In genomic region chr10:71547841-71548493, GRCh38 we compare ENCODE assay signal across 10 cellular contexts.
DNase-seq lines count a peak whose midpoint lies in the region; ATAC-seq lines count a peak whose summit lies in the region.
"Had no signal": no experiment of that assay in that cellular context is flagged by ENCODE, and none has a peak within 500 bp of the region (broad histone marks: within the 10 kb centered on the region; RNA-seq: fewer than 3 reads in every experiment).

No MANE protein-coding gene starts in this region.

- H3K4me2 ChIP-seq in neuronal stem cell (ENCODE audit: insufficient read depth, low read length, poor library complexity, severe bottlenecking), result no peak overlapping the region
- H3K4me2 ChIP-seq: A549 had no signal

- WGBS in adipose tissue, 3 donors, result 44 to 66% (median 55%) methylated on average over 21 of the region's 21 CpGs
- WGBS in neuronal stem cell (ENCODE audit: extremely low coverage in 2 of 2, insufficient read length in 2 of 2, insufficient replicate concordance in 1 of 2), 2 donors, result no CpG with 5 or more reads among the region's 21 CpGs

- H2BK120ac ChIP-seq in neuronal stem cell (ENCODE audit: low read depth, low read length), result no peak overlapping the region

- H3K23ac ChIP-seq in neuronal stem cell (ENCODE audit: low read depth, low read length, poor library complexity), result peak overlapping the region; percentile 13

- H3K9ac ChIP-seq in neuronal stem cell (ENCODE audit: low read depth, low read length, poor library complexity), result no peak overlapping the region

- H3K18ac ChIP-seq in neuronal stem cell (ENCODE audit: low read length), result peak overlapping the region; percentile 58

- no peak overlapping the region for H4K91ac ChIP-seq in neuronal stem cell (ENCODE audit: low read depth, low read length, poor library complexity)

- peak overlapping the region; percentile 83 for H2AFZ ChIP-seq in neuronal stem cell (ENCODE audit: low read length)

- no peak overlapping the region for H3K4ac ChIP-seq in neuronal stem cell (ENCODE audit: low read length)

- no peak overlapping the region for H3K14ac ChIP-seq in neuronal stem cell (ENCODE audit: low read length)

- intact Hi-C loops in Right ventricle myocardium superior (cut with DNase I), result no loop called here

- H3K27ac ChIP-seq in adipose tissue (ENCODE audit: low read depth, low read length) (peak overlapping the region; percentile 1), neuronal stem cell (replicated peaks; ENCODE audit: low read length) (no peak overlapping the region)
- H3K27ac ChIP-seq: A549 had no signal

- no peak overlapping the region for H2BK12ac ChIP-seq in neuronal stem cell (ENCODE audit: low read length)

- H2AK5ac ChIP-seq in neuronal stem cell (ENCODE audit: low read depth, low read length), result peak overlapping the region; percentile 20

- DNase-seq in AG08396 (ENCODE audit: low spot score) (peak; percentile 20), Right ventricle myocardium superior (peak; percentile 83), neuronal stem cell (ENCODE audit: low spot score) (no peak), occipital lobe (lab: John Stamatoyannopoulos, UW) (no peak)
- no peak for DNase-seq in activated CD4-positive, alpha-beta T cell treated with anti-CD3 and anti-CD28 coated beads, Interleukin-2, amount 50 U/mL, for 1 hour
- no peak for DNase-seq in activated CD4-positive, alpha-beta T cell treated with anti-CD3 and anti-CD28 coated beads, Interleukin-2, amount 50 U/mL, for 48 hours

- H2BK5ac ChIP-seq in neuronal stem cell (ENCODE audit: low read length), result no peak overlapping the region

- H3K36me3 ChIP-seq in neuronal stem cell (replicated peaks in 1 of 2; ENCODE audit: control insufficient read depth in 2 of 2, insufficient read depth in 2 of 2, low read length in 2 of 2), result no peaks in the 10 kb centered on the region
- H3K36me3 ChIP-seq: esophagus muscularis mucosa had no signal

- H2BK15ac ChIP-seq in neuronal stem cell (ENCODE audit: low read length), result peak overlapping the region; percentile 81

- H4K8ac ChIP-seq in neuronal stem cell (ENCODE audit: low read depth, low read length), result no peak overlapping the region

- no peaks in the 10 kb centered on the region for H3K9me3 ChIP-seq in neuronal stem cell (replicated peaks in 1 of 2; ENCODE audit: control insufficient read depth in 2 of 2, insufficient read depth in 1 of 2, low read depth in 1 of 2, low read length in 2 of 2)
- H3K9me3 ChIP-seq: A549, esophagus muscularis mucosa had no signal

- peaks cover 0 to 13% (median 0%) of the 10 kb centered on the region in 3 experiments for H3K27me3 ChIP-seq in neuronal stem cell (ENCODE audit: control insufficient read depth in 3 of 3, insufficient read depth in 3 of 3, low read depth in 1 of 3, low read length in 3 of 3)
- H3K27me3 ChIP-seq: esophagus muscularis mucosa had no signal

- peaks cover 5 to 13% of the 10 kb centered on the region in 2 donors for H3K4me1 ChIP-seq in neuronal stem cell (ENCODE audit: control insufficient read depth in 2 of 2, insufficient read depth in 1 of 2, low read depth in 1 of 2, low read length in 2 of 2)
- H3K4me1 ChIP-seq: A549 had no signal

- ATAC-seq in Right ventricle myocardium superior (ENCODE audit: poor library complexity) (peak; percentile 93), HG03139 (IDR thresholded peaks at IDR 0.05; ENCODE audit: unreplicated experiment) (no peak)

- no peaks in the 10 kb centered on the region for H3K79me1 ChIP-seq in neuronal stem cell (ENCODE audit: low read depth, low read length)

- H3K4me3 ChIP-seq in neuronal stem cell (ENCODE audit: low read length in 2 of 2), result no peak overlapping the region
- H3K4me3 ChIP-seq: A549, esophagus muscularis mucosa had no signal

Comparison
In these comparisons a context has a peak if more than half of its experiments do, and no peak if none do; other contexts are left out.
1. DNase-seq: peak in AG08396 (single experiment) and Right ventricle myocardium superior (single experiment); none in neuronal stem cell (single experiment), activated CD4-positive, alpha-beta T cell treated with anti-CD3 and anti-CD28 coated beads, Interleukin-2, amount 50 U/mL, for 1 hour (single experiment), occipital lobe (single experiment) and activated CD4-positive, alpha-beta T cell treated with anti-CD3 and anti-CD28 coated beads, Interleukin-2, amount 50 U/mL, for 48 hours (0 of 2).